In genomic region chr1:178037510-178038253, GRCh38 we compare ENCODE assay signal across 8 cellular contexts.
DNase-seq lines count a peak whose midpoint lies in the region; ATAC-seq and TF ChIP-seq lines count a peak whose summit lies in the region.

No MANE protein-coding gene starts in this region.

- H3K9me3 Mint-ChIP-seq in activated T-cell treated with anti-CD3 and anti-CD28 coated beads, Interleukin-2, amount 50 U/mL, for 24 hours: no peaks in the 10 kb centered on the region

- H3K4me3 ChIP-seq in AG09309 (ENCODE audit: control insufficient read depth, low read depth, low read length): peak overlapping the region; percentile 65

- peaks cover 31% of the 10 kb centered on the region for H3K27me3 Mint-ChIP-seq in activated T-cell treated with anti-CD3 and anti-CD28 coated beads, Interleukin-2, amount 50 U/mL, for 24 hours

- intact Hi-C loops in posterior cingulate gyrus (cut with DNase I): no loop called here

- ATAC-seq in GM21529 (IDR thresholded peaks at IDR 0.05; ENCODE audit: unreplicated experiment) (no peak), HG03439 (IDR thresholded peaks at IDR 0.05; ENCODE audit: unreplicated experiment) (no peak)

- DNase-seq in AG09309 (ENCODE audit: low read depth) (no peak), HUDEP-2 (lab: John Stamatoyannopoulos, UW; ENCODE audit: unreplicated experiment in 76 of 76) (peak in 65 of 76 experiments; percentile 8 to 75 (median 50)), astrocyte of the hippocampus (ENCODE audit: low read depth, low spot score) (peak; percentile 91), hepatic stellate cell (ENCODE audit: low spot score) (peak; percentile 84), posterior cingulate gyrus (peak; percentile 42 to 95 (median 70))
- DNase-seq in activated T-cell treated with anti-CD3 and anti-CD28 coated beads, Interleukin-2, amount 50 U/mL, for 24 hours: no peak

- H3K4me1 Mint-ChIP-seq in activated T-cell treated with anti-CD3 and anti-CD28 coated beads, Interleukin-2, amount 50 U/mL, for 24 hours (ENCODE audit: low read depth): no peaks in the 10 kb centered on the region

- TF ChIP-seq CTCF in AG09309 (IDR thresholded peaks at IDR 0.05; ENCODE audit: control insufficient read depth, insufficient read depth, low read depth, low read length, missing control alignments): peak; percentile 28

- H3K27ac Mint-ChIP-seq in activated T-cell treated with anti-CD3 and anti-CD28 coated beads, Interleukin-2, amount 50 U/mL, for 24 hours: no peak overlapping the region

- no peak overlapping the region for H3K4me3 Mint-ChIP-seq in activated T-cell treated with anti-CD3 and anti-CD28 coated beads, Interleukin-2, amount 50 U/mL, for 24 hours

- H3K36me3 Mint-ChIP-seq in activated T-cell treated with anti-CD3 and anti-CD28 coated beads, Interleukin-2, amount 50 U/mL, for 24 hours (ENCODE audit: low read depth): no peaks in the 10 kb centered on the region

Comparison
In these comparisons a context has a peak if more than half of its experiments do, and no peak if none do; other contexts are left out.
1. DNase-seq: peak in HUDEP-2 (65 of 76), astrocyte of the hippocampus (single experiment), hepatic stellate cell (single experiment) and posterior cingulate gyrus (10 of 10); none in AG09309 (single experiment) and activated T-cell treated with anti-CD3 and anti-CD28 coated beads, Interleukin-2, amount 50 U/mL, for 24 hours (single experiment).